In genomic region chr18:42901161-42901560, GRCh38 we compare ENCODE assay signal across 17 cellular contexts.
DNase-seq lines count a peak whose midpoint lies in the region; ATAC-seq and TF ChIP-seq lines count a peak whose summit lies in the region.
"Had no signal": no experiment of that assay in that cellular context is flagged by ENCODE, and none has a peak within 500 bp of the region (broad histone marks: within the 10 kb centered on the region; RNA-seq: fewer than 3 reads in every experiment).

No MANE protein-coding gene starts in this region.

- H3K36me3 ChIP-seq in mesenchymal stem cell (ENCODE audit: control insufficient read depth in 1 of 2, insufficient read depth in 2 of 2, low read depth in 1 of 2, low read length in 2 of 2) (no peaks in the 10 kb centered on the region), smooth muscle cell (ENCODE audit: low read depth) (no peaks in the 10 kb centered on the region)
- H3K36me3 ChIP-seq: BLaER1, HAP-1 had no signal

- CTCF ChIA-PET in HEK293T (lab: Yijun Ruan, JAX) = no interaction called here

- in situ Hi-C loops in KBM-7 (cut with MboI; ENCODE audit: low pct_unique_long_range_greater_than_20kb, low sequenced_read_pairs) = no loop called here

- TF ChIP-seq CTCF in fibroblast of villous mesenchyme (IDR thresholded peaks at IDR 0.05; ENCODE audit: insufficient read depth, low read depth, low read length) (no peak), smooth muscle cell (IDR thresholded peaks at IDR 0.05; ENCODE audit: borderline replicate concordance, insufficient read depth, poor library complexity, severe bottlenecking) (no peak)

- no peak for ATAC-seq in HG03045 (IDR thresholded peaks at IDR 0.05; ENCODE audit: unreplicated experiment)
- ATAC-seq: CD8-positive, alpha-beta T cell had no signal

- no peak overlapping the region for H2BK15ac ChIP-seq in mesenchymal stem cell (ENCODE audit: low read depth, poor library complexity, severe bottlenecking)

- DNase-seq in HT-29 (ENCODE audit: low spot score) (peak; percentile 11), fibroblast of villous mesenchyme (ENCODE audit: low read depth) (peak; percentile 11), mesenchymal stem cell (peak; percentile 50), smooth muscle cell (lab: John Stamatoyannopoulos, UW; ENCODE audit: unreplicated experiment) (no peak), HEK293T (ENCODE audit: extremely low spot score) (no peak), KBM-7 (no peak)
- DNase-seq: Caco-2; CD4-positive, CD25-positive, alpha-beta regulatory T cell; CD8-positive, alpha-beta T cell; DMS153; DND-41; GOT3 had no signal

- no peak overlapping the region for H2AK5ac ChIP-seq in mesenchymal stem cell (ENCODE audit: low read length, severe bottlenecking)

- WGBS in mesenchymal stem cell = no CpG with 5 or more reads among the region's 1 CpG
- WGBS in smooth muscle cell (ENCODE audit: low lambda C conversion rate) = 24% methylated on average over 1 of the region's 1 CpG

- H3K14ac ChIP-seq in mesenchymal stem cell (ENCODE audit: low read length in 2 of 2) = no peak overlapping the region

- H3K4me2 ChIP-seq in mesenchymal stem cell (ENCODE audit: low read length, poor library complexity, severe bottlenecking) (no peak overlapping the region), smooth muscle cell (peak overlapping the region; percentile 18)
- H3K4me2 ChIP-seq: BLaER1 had no signal

- no peak overlapping the region for H2BK5ac ChIP-seq in mesenchymal stem cell (ENCODE audit: low read depth, low read length, poor library complexity, severe bottlenecking)

- H2BK12ac ChIP-seq in mesenchymal stem cell (ENCODE audit: low read length in 2 of 2) = no peak overlapping the region

- H3K18ac ChIP-seq in mesenchymal stem cell (ENCODE audit: low read depth in 1 of 2, low read length in 2 of 2) = no peak overlapping the region

- H3K4me3 ChIP-seq in fibroblast of villous mesenchyme (ENCODE audit: low read depth, low read length) (no peak overlapping the region), mesenchymal stem cell (ENCODE audit: insufficient read depth in 1 of 2, low read depth in 1 of 2, low read length in 2 of 2) (no peak overlapping the region), smooth muscle cell (no peak overlapping the region)
- H3K4me3 ChIP-seq: BLaER1, HAP-1 had no signal

- no peaks in the 10 kb centered on the region for H4K20me1 ChIP-seq in smooth muscle cell (ENCODE audit: low read depth)
- H4K20me1 ChIP-seq: BLaER1 had no signal

- POLR2A ChIA-PET in HEK293T (lab: Yijun Ruan, JAX) = no interaction called here

- H3K27ac ChIP-seq in mesenchymal stem cell (ENCODE audit: low read length, poor library complexity, severe bottlenecking) = no peak overlapping the region
- no peak overlapping the region for H3K27ac ChIP-seq in smooth muscle cell (ENCODE audit: low read depth)
- H3K27ac ChIP-seq: 22Rv1, BLaER1, C4-2B had no signal

- H3K4me1 ChIP-seq in mesenchymal stem cell (ENCODE audit: control insufficient read depth, insufficient read depth, low read depth, low read length) (no peaks in the 10 kb centered on the region), smooth muscle cell (ENCODE audit: low read depth) (no peaks in the 10 kb centered on the region)
- H3K4me1 ChIP-seq: Caco-2, HAP-1 had no signal

- H3K9ac ChIP-seq in mesenchymal stem cell (ENCODE audit: low read length) (no peak overlapping the region), smooth muscle cell (ENCODE audit: low read depth) (no peak overlapping the region)
- H3K9ac ChIP-seq: BLaER1 had no signal

- no peaks in the 10 kb centered on the region for H3K79me2 ChIP-seq in smooth muscle cell (ENCODE audit: low read depth)

- H3K79me1 ChIP-seq in mesenchymal stem cell (replicated peaks; ENCODE audit: low read length, poor library complexity, severe bottlenecking) = no peaks in the 10 kb centered on the region

- H3K27me3 ChIP-seq in mesenchymal stem cell (ENCODE audit: control insufficient read depth in 1 of 2, insufficient read depth in 1 of 2, low read length in 2 of 2) = no peaks in the 10 kb centered on the region
- no peaks in the 10 kb centered on the region for H3K27me3 ChIP-seq in smooth muscle cell (ENCODE audit: low read depth)
- H3K27me3 ChIP-seq: BLaER1 had no signal

- H3F3A ChIP-seq in smooth muscle cell (ENCODE audit: low read depth) = no peaks in the 10 kb centered on the region

- H2AFZ ChIP-seq in mesenchymal stem cell (ENCODE audit: low read depth, low read length) (no peak overlapping the region), smooth muscle cell (ENCODE audit: low read depth) (no peak overlapping the region)

- no peak overlapping the region for H4K8ac ChIP-seq in mesenchymal stem cell (ENCODE audit: low read length)

- no peak overlapping the region for H3K4ac ChIP-seq in mesenchymal stem cell (ENCODE audit: low read depth in 1 of 2, low read length in 2 of 2)

- H3K9me3 ChIP-seq in mesenchymal stem cell (ENCODE audit: control insufficient read depth, low read length) (no peaks in the 10 kb centered on the region), smooth muscle cell (replicated peaks; ENCODE audit: low read depth) (no peaks in the 10 kb centered on the region)
- H3K9me3 ChIP-seq: BLaER1, Caco-2, HAP-1 had no signal

- no peak overlapping the region for H2BK120ac ChIP-seq in mesenchymal stem cell (ENCODE audit: low read depth, low read length)

- H4K91ac ChIP-seq in mesenchymal stem cell (ENCODE audit: low read length) = no peak overlapping the region

- no peak overlapping the region for H3K23ac ChIP-seq in mesenchymal stem cell (ENCODE audit: low read length in 2 of 2)

TF ChIP-seq in HEK293T, 16 proteins besides CTCF, POLR2A, EP300 and RAD21:
- TF ChIP-seq SUZ12 (IDR thresholded peaks at IDR 0.05) = no peak

Comparison
In these comparisons a context has a peak if more than half of its experiments do, and no peak if none do; other contexts are left out.
1. DNase-seq: peak in HT-29 (single experiment), fibroblast of villous mesenchyme (single experiment) and mesenchymal stem cell (single experiment); none in smooth muscle cell (single experiment), HEK293T (single experiment) and KBM-7 (single experiment).